In genomic region chr20:51631011-51631950, GRCh38 we compare ENCODE assay signal across 8 cellular contexts.
A peak's percentile ranks its signal among the peaks of the same experiment; 100 is the strongest.
DNase-seq lines count a peak whose midpoint lies in the region; ATAC-seq and TF ChIP-seq lines count a peak whose summit lies in the region.

No MANE protein-coding gene starts in this region.

- ATAC-seq in activated naive CD8-positive, alpha-beta T cell treated with anti-CD3 and anti-CD28 coated beads, Interleukin-2, amount 10 ng/mL, durations not matched to agents 7 days and 5 days (ENCODE audit: low read depth), result peak; percentile 62
- ATAC-seq in GM23338, result no peak
- no peak for ATAC-seq in GM18909 (IDR thresholded peaks at IDR 0.05; ENCODE audit: poor library complexity, unreplicated experiment)

- peak overlapping the region; percentile 88 for H3K4me2 ChIP-seq in Loucy (ENCODE audit: low read depth, low read length, poor library complexity, severe bottlenecking)
- H3K4me2 ChIP-seq in GM23338, result no peak overlapping the region

- POLR2A ChIA-PET in activated naive CD8-positive, alpha-beta T cell treated with anti-CD3 and anti-CD28 coated beads, Interleukin-2, amount 10 ng/mL, durations not matched to agents 7 days and 5 days (lab: Charles Lee), result no interaction called here

- H3K4me3 ChIP-seq in Loucy (ENCODE audit: low read length, poor library complexity, severe bottlenecking) (peak overlapping the region; percentile 54), GM23338 (no peak overlapping the region)

- peaks cover 22% of the 10 kb centered on the region for H3K4me1 Mint-ChIP-seq in activated naive CD8-positive, alpha-beta T cell treated with anti-CD3 and anti-CD28 coated beads, Interleukin-2, amount 10 ng/mL, durations not matched to agents 7 days and 5 days
- H3K4me1 Mint-ChIP-seq in GM23338, result no peaks in the 10 kb centered on the region

- no peaks in the 10 kb centered on the region for H3K36me3 Mint-ChIP-seq in activated naive CD8-positive, alpha-beta T cell treated with anti-CD3 and anti-CD28 coated beads, Interleukin-2, amount 10 ng/mL, durations not matched to agents 7 days and 5 days
- H3K36me3 Mint-ChIP-seq in GM23338 (ENCODE audit: low read depth), result no peaks in the 10 kb centered on the region

- no peak overlapping the region for H2AFZ ChIP-seq in Loucy (ENCODE audit: low read length)
- no peak overlapping the region for H2AFZ ChIP-seq in GM23338

- no peaks in the 10 kb centered on the region for H3K27me3 ChIP-seq in Loucy (ENCODE audit: insufficient read depth, low read length, poor library complexity, severe bottlenecking)
- H3K27me3 ChIP-seq in GM23338 (ENCODE audit: insufficient read depth), result no peaks in the 10 kb centered on the region

- peaks cover 37% of the 10 kb centered on the region for H4K20me1 ChIP-seq in Loucy (ENCODE audit: insufficient read depth, low read length, poor library complexity, severe bottlenecking)
- no peaks in the 10 kb centered on the region for H4K20me1 ChIP-seq in GM23338 (replicated peaks; ENCODE audit: insufficient read depth)

- H3K4me3 Mint-ChIP-seq in activated naive CD8-positive, alpha-beta T cell treated with anti-CD3 and anti-CD28 coated beads, Interleukin-2, amount 10 ng/mL, durations not matched to agents 7 days and 5 days, result peak overlapping the region; percentile 0
- no peak overlapping the region for H3K4me3 Mint-ChIP-seq in GM23338

- H3K79me2 ChIP-seq in Loucy (ENCODE audit: insufficient read depth, low read length) (peaks cover 54% of the 10 kb centered on the region), GM23338 (replicated peaks; ENCODE audit: insufficient read depth) (no peaks in the 10 kb centered on the region)

- H3K9me3 ChIP-seq in Loucy (ENCODE audit: insufficient read depth, low read depth, low read length), result no peaks in the 10 kb centered on the region

- no peak for TF ChIP-seq CTCF in AG09319 (IDR thresholded peaks at IDR 0.05; ENCODE audit: low read depth, low read length)
- TF ChIP-seq CTCF in Loucy (conservative IDR thresholded peaks at IDR 0.05; ENCODE audit: low read length), result no peak
- no peak for TF ChIP-seq CTCF in GM23338 (conservative IDR thresholded peaks at IDR 0.05; ENCODE audit: low read depth in 2 of 2)

- H3K36me3 ChIP-seq in Loucy (ENCODE audit: insufficient read depth, low read length) (peaks cover 62% of the 10 kb centered on the region), GM23338 (ENCODE audit: insufficient read depth) (no peaks in the 10 kb centered on the region)

- H3K27ac Mint-ChIP-seq in activated naive CD8-positive, alpha-beta T cell treated with anti-CD3 and anti-CD28 coated beads, Interleukin-2, amount 10 ng/mL, durations not matched to agents 7 days and 5 days, result no peak overlapping the region
- no peak overlapping the region for H3K27ac Mint-ChIP-seq in GM23338

- no peaks in the 10 kb centered on the region for H3K9me3 Mint-ChIP-seq in activated naive CD8-positive, alpha-beta T cell treated with anti-CD3 and anti-CD28 coated beads, Interleukin-2, amount 10 ng/mL, durations not matched to agents 7 days and 5 days
- no peaks in the 10 kb centered on the region for H3K9me3 Mint-ChIP-seq in GM23338

- DNase-seq in AG09319 (ENCODE audit: extremely low read depth, low read depth) (peak; percentile 91), hepatic stellate cell (ENCODE audit: low spot score) (peak; percentile 96), GM23338 (ENCODE audit: low spot score) (no peak), NCI-H1694 treated with DMSO at 0.1 percent for 48 hours (lab: John Stamatoyannopoulos, UW) (no peak)
- no peak for DNase-seq in activated naive CD8-positive, alpha-beta T cell treated with anti-CD3 and anti-CD28 coated beads, Interleukin-2, amount 10 ng/mL, durations not matched to agents 7 days and 5 days
- peak; percentile 1 for DNase-seq in stimulated activated CD8-positive, alpha-beta memory T cell treated with anti-CD3 and anti-CD28 coated beads, Interleukin-12 subunit alpha, Interleukin-12 subunit beta, amount 100 ng/mL, for 4 hours (ENCODE audit: low read depth)

- H3F3A ChIP-seq in Loucy (ENCODE audit: low read depth) (peaks cover 10% of the 10 kb centered on the region), GM23338 (replicated peaks; ENCODE audit: low read depth) (no peaks in the 10 kb centered on the region)

- H3K4me1 ChIP-seq in Loucy (ENCODE audit: insufficient read depth, low read length, poor library complexity, severe bottlenecking), result peaks cover 36% of the 10 kb centered on the region
- H3K4me1 ChIP-seq in GM23338 (ENCODE audit: insufficient read depth), result no peaks in the 10 kb centered on the region

- H3K9me2 ChIP-seq in Loucy (replicated peaks; ENCODE audit: low read depth, low read length) (no peaks in the 10 kb centered on the region), GM23338 (ENCODE audit: insufficient read depth) (no peaks in the 10 kb centered on the region)

- peaks cover 16% of the 10 kb centered on the region for H3K27me3 Mint-ChIP-seq in activated naive CD8-positive, alpha-beta T cell treated with anti-CD3 and anti-CD28 coated beads, Interleukin-2, amount 10 ng/mL, durations not matched to agents 7 days and 5 days
- H3K27me3 Mint-ChIP-seq in GM23338 (ENCODE audit: insufficient read depth, low read depth, poor library complexity), result no peaks in the 10 kb centered on the region

- no peak overlapping the region for H3K27ac ChIP-seq in GM23338 (ENCODE audit: low read depth)

- peak overlapping the region; percentile 46 for H3K9ac ChIP-seq in Loucy (ENCODE audit: low read depth, low read length, poor library complexity, severe bottlenecking)

TF ChIP-seq in GM23338, 12 proteins besides CTCF, POLR2A, EP300 and RAD21:
- no peak for TF ChIP-seq POLR2AphosphoS5 (IDR thresholded peaks at IDR 0.05; ENCODE audit: low read depth)
- no peak for TF ChIP-seq EZH2 (IDR thresholded peaks at IDR 0.05; ENCODE audit: low read depth, unreplicated experiment)
TF ChIP-seq in GM23338: peak in this region for 0.

Comparison
In these comparisons a context has a peak if more than half of its experiments do, and no peak if none do; other contexts are left out.
1. DNase-seq: peak in AG09319 (single experiment), hepatic stellate cell (single experiment) and stimulated activated CD8-positive, alpha-beta memory T cell treated with anti-CD3 and anti-CD28 coated beads, Interleukin-12 subunit alpha, Interleukin-12 subunit beta, amount 100 ng/mL, for 4 hours (single experiment); none in activated naive CD8-positive, alpha-beta T cell treated with anti-CD3 and anti-CD28 coated beads, Interleukin-2, amount 10 ng/mL, durations not matched to agents 7 days and 5 days (single experiment), GM23338 (single experiment) and NCI-H1694 treated with DMSO at 0.1 percent for 48 hours (single experiment).